In genomic region chr15:34209421-34210282, GRCh38 we compare ENCODE assay signal across 8 cellular contexts. TPM values are rescaled to one million over a fixed set of nuclear protein-coding genes. Genes with fewer than 3 reads are reported as not detected.
DNase-seq lines count a peak whose midpoint lies in the region; ATAC-seq and TF ChIP-seq lines count a peak whose summit lies in the region.

TSS of gene KATNBL1 (minus strand) at chr15:34210096. CDS start at chr15:34163676, 46,420 bp downstream.

- H3K4me1 Mint-ChIP-seq in type B pancreatic cell (ENCODE audit: unreplicated experiment), result peaks cover 8% of the 10 kb centered on the region

- H3K27me3 Mint-ChIP-seq in type B pancreatic cell, result peaks cover 17% of the 10 kb centered on the region

- DNase-seq in NCI-H1417 (lab: John Stamatoyannopoulos, UW) (peak; percentile 94 to 99 (median 98)), SW 1271 (lab: John Stamatoyannopoulos, UW) (peak; percentile 46 to 77), cardiac septum (ENCODE audit: low spot score) (peak; percentile 98), pons (ENCODE audit: low spot score) (peak; percentile 96), type B pancreatic cell (ENCODE audit: extremely low spot score, unreplicated experiment) (peak; percentile 97)
- DNase-seq in activated naive CD8-positive, alpha-beta T cell treated with anti-CD3 and anti-CD28 coated beads, Interleukin-2, amount 50 U/mL, for 16 hours (ENCODE audit: low read depth, low spot score), result peak; percentile 96

- H3K4me3 Mint-ChIP-seq in type B pancreatic cell, result peak within 1 kb of the TSS; percentile 88

- H3K9me3 Mint-ChIP-seq in type B pancreatic cell, result no peaks in the 10 kb centered on the region

- ATAC-seq in HG02763 (IDR thresholded peaks at IDR 0.05; ENCODE audit: unreplicated experiment), result peak; percentile 81

- intact Hi-C loops in cardiac septum (cut with DNase I), result loop anchor here (1.0 to 5.0 kb wide), 2 partner anchors 107 to 147 kb away; partner anchors contain the start of genes EMC7 and PGBD4

- TF ChIP-seq CTCF in GM12874 (IDR thresholded peaks at IDR 0.05; ENCODE audit: insufficient read depth, low read depth, low read length) (peak; percentile 93), type B pancreatic cell (conservative IDR thresholded peaks at IDR 0.05) (peak; percentile 97)

- H3K36me3 Mint-ChIP-seq in type B pancreatic cell, result peaks cover 15% of the 10 kb centered on the region

- peak within 1 kb of the TSS; percentile 94 for H3K27ac Mint-ChIP-seq in type B pancreatic cell

RNA-seq across cellular contexts. Expression of gene KATNBL1, which starts in this region (rescaled TPM):
- total RNA-seq in cardiac septum, result 23.3 TPM
- 51.8 and 63.9 TPM in 2 replicates for total RNA-seq in type B pancreatic cell (ENCODE audit: low replicate concordance)

Comparison
In these comparisons a context has a peak if more than half of its experiments do, and no peak if none do; other contexts are left out.
1. Peak in every context shown above with its lines: DNase-seq and ATAC-seq.